Comparison of ENCODE assay signal across 1 cellular context in genomic region chr2:39435974-39436591, GRCh38.
A peak's percentile ranks its signal among the peaks of the same experiment; 100 is the strongest.
TF ChIP-seq lines count a peak whose summit lies in the region.

No MANE protein-coding gene starts in this region.

TF ChIP-seq in SK-N-SH, 30 proteins besides CTCF, POLR2A, EP300 and RAD21 (continued from another document):
- TF ChIP-seq, protein P1, sequence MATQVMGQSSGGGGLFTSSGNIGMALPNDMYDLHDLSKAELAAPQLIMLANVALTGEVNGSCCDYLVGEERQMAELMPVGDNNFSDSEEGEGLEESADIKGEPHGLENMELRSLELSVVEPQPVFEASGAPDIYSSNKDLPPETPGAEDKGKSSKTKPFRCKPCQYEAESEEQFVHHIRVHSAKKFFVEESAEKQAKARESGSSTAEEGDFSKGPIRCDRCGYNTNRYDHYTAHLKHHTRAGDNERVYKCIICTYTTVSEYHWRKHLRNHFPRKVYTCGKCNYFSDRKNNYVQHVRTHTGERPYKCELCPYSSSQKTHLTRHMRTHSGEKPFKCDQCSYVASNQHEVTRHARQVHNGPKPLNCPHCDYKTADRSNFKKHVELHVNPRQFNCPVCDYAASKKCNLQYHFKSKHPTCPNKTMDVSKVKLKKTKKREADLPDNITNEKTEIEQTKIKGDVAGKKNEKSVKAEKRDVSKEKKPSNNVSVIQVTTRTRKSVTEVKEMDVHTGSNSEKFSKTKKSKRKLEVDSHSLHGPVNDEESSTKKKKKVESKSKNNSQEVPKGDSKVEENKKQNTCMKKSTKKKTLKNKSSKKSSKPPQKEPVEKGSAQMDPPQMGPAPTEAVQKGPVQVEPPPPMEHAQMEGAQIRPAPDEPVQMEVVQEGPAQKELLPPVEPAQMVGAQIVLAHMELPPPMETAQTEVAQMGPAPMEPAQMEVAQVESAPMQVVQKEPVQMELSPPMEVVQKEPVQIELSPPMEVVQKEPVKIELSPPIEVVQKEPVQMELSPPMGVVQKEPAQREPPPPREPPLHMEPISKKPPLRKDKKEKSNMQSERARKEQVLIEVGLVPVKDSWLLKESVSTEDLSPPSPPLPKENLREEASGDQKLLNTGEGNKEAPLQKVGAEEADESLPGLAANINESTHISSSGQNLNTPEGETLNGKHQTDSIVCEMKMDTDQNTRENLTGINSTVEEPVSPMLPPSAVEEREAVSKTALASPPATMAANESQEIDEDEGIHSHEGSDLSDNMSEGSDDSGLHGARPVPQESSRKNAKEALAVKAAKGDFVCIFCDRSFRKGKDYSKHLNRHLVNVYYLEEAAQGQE (IDR thresholded peaks at IDR 0.05; ENCODE audit: low read depth, low read length): no peak
- TF ChIP-seq JUND (IDR thresholded peaks at IDR 0.05) (no peak), MAX (IDR thresholded peaks at IDR 0.05; ENCODE audit: low read depth) (peak; percentile 49; the same call in 1 of the 2 replicates), TAF1 (IDR thresholded peaks at IDR 0.05; ENCODE audit: borderline replicate concordance, low read depth, low read length) (no peak), USF1 (IDR thresholded peaks at IDR 0.05; ENCODE audit: borderline replicate concordance, low read depth) (no peak), EZH2phosphoT487 (IDR thresholded peaks at IDR 0.05; ENCODE audit: borderline replicate concordance, low read depth) (no peak), SMC3 (IDR thresholded peaks at IDR 0.05; ENCODE audit: low read depth, low read length) (no peak), POLR2AphosphoS5 (IDR thresholded peaks at IDR 0.05; ENCODE audit: low read depth, low read length) (no peak), FOXJ3 (CRISPR knock-in tag; IDR thresholded peaks at IDR 0.05) (no peak), TCF12 (IDR thresholded peaks at IDR 0.05) (peak; percentile 32; the same call in 1 of the 2 replicates), ELF1 (IDR thresholded peaks at IDR 0.05) (no peak), ZBTB33 (IDR thresholded peaks at IDR 0.05; ENCODE audit: borderline replicate concordance, low read depth) (no peak), NFIC (IDR thresholded peaks at IDR 0.05; ENCODE audit: borderline replicate concordance) (peak; percentile 85), USF2 (IDR thresholded peaks at IDR 0.05; ENCODE audit: borderline replicate concordance, low read depth, low read length) (no peak), YY1 (IDR thresholded peaks at IDR 0.05; ENCODE audit: low read depth) (no peak), SIN3A (IDR thresholded peaks at IDR 0.05; ENCODE audit: borderline replicate concordance, low read depth, low read length) (no peak), CHD2 (IDR thresholded peaks at IDR 0.05; ENCODE audit: low read length, partially characterized antibody) (no peak), MXI1 (IDR thresholded peaks at IDR 0.05; ENCODE audit: low read depth, low read length) (no peak), GATA2 (CRISPR knock-in tag; IDR thresholded peaks at IDR 0.05) (no peak), RFX5 (IDR thresholded peaks at IDR 0.05; ENCODE audit: low read length) (no peak), RCOR1 (IDR thresholded peaks at IDR 0.05; ENCODE audit: low read length) (no peak), GABPA (IDR thresholded peaks at IDR 0.05; ENCODE audit: low read depth) (no peak), FOSL2 (IDR thresholded peaks at IDR 0.05; ENCODE audit: borderline replicate concordance, low read depth) (no peak), MEF2A (IDR thresholded peaks at IDR 0.05; ENCODE audit: borderline replicate concordance, low read depth) (no peak), TEAD4 (IDR thresholded peaks at IDR 0.05; ENCODE audit: borderline replicate concordance, insufficient read depth) (no peak), FOXM1 (IDR thresholded peaks at IDR 0.05; ENCODE audit: low read depth) (no peak), NRF1 (IDR thresholded peaks at IDR 0.05; ENCODE audit: low read depth, low read length) (no peak), PBX3 (IDR thresholded peaks at IDR 0.05) (peak; percentile 88)
